ENCODE assay signal across 9 cellular contexts in genomic region chr11:69443968-69444364, GRCh38. TPM values are rescaled to one million over a fixed set of nuclear protein-coding genes. Genes with fewer than 3 reads are reported as not detected.
DNase-seq lines count a peak whose midpoint lies in the region; ATAC-seq and TF ChIP-seq lines count a peak whose summit lies in the region.
"Had no signal": no experiment of that assay in that cellular context is flagged by ENCODE, and none has a peak within 500 bp of the region (broad histone marks: within the 10 kb centered on the region; RNA-seq: fewer than 3 reads in every experiment).

No MANE protein-coding gene starts in this region.

- peak overlapping the region; percentile 33 for H2BK120ac ChIP-seq in mesendoderm (ENCODE audit: low read depth, low read length)

- TF ChIP-seq CTCF in uterus (IDR thresholded peaks at IDR 0.05) = no peak

- H2BK5ac ChIP-seq in mesendoderm (ENCODE audit: low read length) = no peak overlapping the region

- H3K23ac ChIP-seq in mesendoderm (ENCODE audit: low read length) = no peak overlapping the region

- peak overlapping the region; percentile 83 for H3K56ac ChIP-seq in mesendoderm (ENCODE audit: low read length)

- no peaks in the 10 kb centered on the region for H3K36me3 Mint-ChIP-seq in activated naive CD4-positive, alpha-beta T cell treated with anti-CD3 and anti-CD28 coated beads, Interleukin-2, amount 10 ng/mL, durations not matched to agents 7 days and 5 days
- H3K36me3 Mint-ChIP-seq in activated naive CD4-positive, alpha-beta T cell treated with anti-CD3 and anti-CD28 coated beads, Interleukin-2, amount 50 U/mL, for 72 hours = no peaks in the 10 kb centered on the region

- H3K27ac ChIP-seq in caudate nucleus (ENCODE audit: low read depth, low read length) (peak overlapping the region; percentile 48), mesendoderm (ENCODE audit: low read depth, low read length) (peak overlapping the region; percentile 84), uterus (peak overlapping the region; percentile 70 to 73)

- intact Hi-C loops in uterus (cut with DNase I; ENCODE audit: low total_unique reads) = no loop called here

- no peak for DNase-seq in activated naive CD4-positive, alpha-beta T cell treated with anti-CD3 and anti-CD28 coated beads, Interleukin-2, amount 10 ng/mL, durations not matched to agents 7 days and 5 days
- no peak for DNase-seq in activated naive CD4-positive, alpha-beta T cell treated with anti-CD3 and anti-CD28 coated beads, Interleukin-2, amount 50 U/mL, for 72 hours (ENCODE audit: low spot score in 2 of 2)
- no peak for DNase-seq in caudate nucleus (lab: John Stamatoyannopoulos, UW)
- DNase-seq in mesendoderm = peak; percentile 55
- no peak for DNase-seq in uterus
- DNase-seq in SK-N-DZ (ENCODE audit: low spot score) = no peak
- DNase-seq in midbrain (lab: John Stamatoyannopoulos, UW) = no peak
- no peak for DNase-seq in AG08396 (ENCODE audit: low spot score)
- DNase-seq: DND-41 had no signal

- TF ChIP-seq POLR2A in uterus (IDR thresholded peaks at IDR 0.05) = no peak

- no peak for ATAC-seq in activated naive CD4-positive, alpha-beta T cell treated with anti-CD3 and anti-CD28 coated beads, Interleukin-2, amount 50 U/mL, for 72 hours

- peak overlapping the region; percentile 35 for H3K4me2 ChIP-seq in mesendoderm (ENCODE audit: low read length)

- H3K27ac Mint-ChIP-seq in activated naive CD4-positive, alpha-beta T cell treated with anti-CD3 and anti-CD28 coated beads, Interleukin-2, amount 10 ng/mL, durations not matched to agents 7 days and 5 days = no peak overlapping the region
- H3K27ac Mint-ChIP-seq in activated naive CD4-positive, alpha-beta T cell treated with anti-CD3 and anti-CD28 coated beads, Interleukin-2, amount 50 U/mL, for 72 hours = no peak overlapping the region

- peaks cover 5% of the 10 kb centered on the region for H3K4me1 Mint-ChIP-seq in activated naive CD4-positive, alpha-beta T cell treated with anti-CD3 and anti-CD28 coated beads, Interleukin-2, amount 10 ng/mL, durations not matched to agents 7 days and 5 days

- H3K4me3 ChIP-seq in mesendoderm (ENCODE audit: low read length) (no peak overlapping the region), uterus (no peak overlapping the region)

- no peaks in the 10 kb centered on the region for H3K79me2 ChIP-seq in mesendoderm (ENCODE audit: control insufficient read depth, insufficient read depth, low read length)

- H4K5ac ChIP-seq in mesendoderm (ENCODE audit: low read length) = peak overlapping the region; percentile 74

- H3K4me1 ChIP-seq in mesendoderm (ENCODE audit: control insufficient read depth, low read depth, low read length) = peaks cover 8% of the 10 kb centered on the region
- H3K4me1 ChIP-seq in uterus = peaks cover 8 to 18% of the 10 kb centered on the region in 2 donors

- H3K4me3 Mint-ChIP-seq in activated naive CD4-positive, alpha-beta T cell treated with anti-CD3 and anti-CD28 coated beads, Interleukin-2, amount 10 ng/mL, durations not matched to agents 7 days and 5 days = peak overlapping the region; percentile 47

- no peaks in the 10 kb centered on the region for H3K36me3 ChIP-seq in mesendoderm (ENCODE audit: control insufficient read depth, insufficient read depth, low read length)
- H3K36me3 ChIP-seq in uterus = no peaks in the 10 kb centered on the region

- H3K27me3 ChIP-seq in mesendoderm (ENCODE audit: insufficient read depth, low read length, poor library complexity) = no peaks in the 10 kb centered on the region
- H3K27me3 ChIP-seq in uterus = no peaks in the 10 kb centered on the region

- H3K9me3 Mint-ChIP-seq in activated naive CD4-positive, alpha-beta T cell treated with anti-CD3 and anti-CD28 coated beads, Interleukin-2, amount 10 ng/mL, durations not matched to agents 7 days and 5 days = no peaks in the 10 kb centered on the region
- no peaks in the 10 kb centered on the region for H3K9me3 Mint-ChIP-seq in activated naive CD4-positive, alpha-beta T cell treated with anti-CD3 and anti-CD28 coated beads, Interleukin-2, amount 50 U/mL, for 72 hours

- no peak overlapping the region for H2AK5ac ChIP-seq in mesendoderm (ENCODE audit: low read length)

- WGBS in mesendoderm (ENCODE audit: extremely low coverage, insufficient coverage, low lambda C conversion rate) = no CpG with 5 or more reads among the region's 6 CpGs

- peak overlapping the region; percentile 77 for H3K4ac ChIP-seq in mesendoderm (ENCODE audit: low read depth, low read length)

- H3K79me1 ChIP-seq in mesendoderm (ENCODE audit: low read length) = no peaks in the 10 kb centered on the region

- CTCF ChIA-PET in activated naive CD4-positive, alpha-beta T cell treated with anti-CD3 and anti-CD28 coated beads, Interleukin-2, amount 10 ng/mL, durations not matched to agents 7 days and 5 days (lab: Charles Lee) = no interaction called here

- peak overlapping the region; percentile 82 for H3K18ac ChIP-seq in mesendoderm (ENCODE audit: low read length)

- peak overlapping the region; percentile 70 for H3K9ac ChIP-seq in mesendoderm (ENCODE audit: low read length)

- H2BK15ac ChIP-seq in mesendoderm (replicated peaks; ENCODE audit: low read depth) = no peak overlapping the region

- peaks cover 59% of the 10 kb centered on the region for H3K27me3 Mint-ChIP-seq in activated naive CD4-positive, alpha-beta T cell treated with anti-CD3 and anti-CD28 coated beads, Interleukin-2, amount 10 ng/mL, durations not matched to agents 7 days and 5 days

- no peaks in the 10 kb centered on the region for H3K9me3 ChIP-seq in uterus

- H4K8ac ChIP-seq in mesendoderm (ENCODE audit: low read depth, low read length) = no peak overlapping the region

RNA-seq across cellular contexts. Expression of gene LINC01488, which starts 37.5 kb away (rescaled TPM):
- total RNA-seq in activated naive CD4-positive, alpha-beta T cell treated with anti-CD3 and anti-CD28 coated beads, Interleukin-2, amount 50 U/mL, for 72 hours = not detected
- not detected for polyA plus RNA-seq in mesendoderm (2013, experiment 1 of 2)
- polyA plus RNA-seq in mesendoderm (2013, experiment 2 of 2) = not detected
- not detected for total RNA-seq in uterus
- not detected in 2 replicates for polyA plus RNA-seq in SK-N-DZ (2014; cell fraction: cytosol; rRNA removed)
- 0.27 TPM in 1 of 2 replicates, not detected in the other for polyA plus RNA-seq in SK-N-DZ (2014; cell fraction: nucleus; rRNA removed)
